Comparison of ENCODE assay signal across 12 cellular contexts in genomic region chr17:7258731-7259554, GRCh38. TPM values are rescaled to one million over a fixed set of nuclear protein-coding genes. Genes with fewer than 3 reads are reported as not detected.
DNase-seq lines count a peak whose midpoint lies in the region; TF ChIP-seq lines count a peak whose summit lies in the region.
"Had no signal": no experiment of that assay in that cellular context is flagged by ENCODE, and none has a peak within 500 bp of the region (broad histone marks: within the 10 kb centered on the region; RNA-seq: fewer than 3 reads in every experiment).

No MANE protein-coding gene starts in this region.

- H3K9me3 ChIP-seq in smooth muscle cell (replicated peaks; ENCODE audit: low read depth) (no peaks in the 10 kb centered on the region), SJCRH30 (replicated peaks) (no peaks in the 10 kb centered on the region)

- H3K4me3 ChIP-seq in fibroblast of mammary gland (ENCODE audit: control insufficient read depth, low read depth, low read length) (no peak overlapping the region), smooth muscle cell (peak overlapping the region; percentile 59), SJCRH30 (no peak overlapping the region)
- H3K4me3 ChIP-seq: skin epidermis had no signal

- H3F3A ChIP-seq in smooth muscle cell (ENCODE audit: low read depth) = peaks cover 12% of the 10 kb centered on the region

- H3K27me3 ChIP-seq in smooth muscle cell (ENCODE audit: low read depth) (peaks cover 31% of the 10 kb centered on the region), SJCRH30 (no peaks in the 10 kb centered on the region)

- no peaks in the 10 kb centered on the region for H3K9me3 Mint-ChIP-seq in activated CD4-positive, alpha-beta memory T cell treated with anti-CD3 and anti-CD28 coated beads for 36 hours
- H3K9me3 Mint-ChIP-seq in activated CD4-positive, alpha-beta memory T cell treated with anti-CD3 and anti-CD28 coated beads, Interleukin-2, amount 10 ng/mL, durations not matched to agents 7 days and 5 days = no peaks in the 10 kb centered on the region
- H3K9me3 Mint-ChIP-seq: stimulated activated naive CD8-positive, alpha-beta T cell treated with anti-CD3 and anti-CD28 coated beads, Interleukin-15, Interleukin-2, amounts not matched to agents 100 ng/mL and 50 ng/mL, for 24 hours had no signal

- intact Hi-C loops in activated CD4-positive, alpha-beta memory T cell treated with anti-CD3 and anti-CD28 coated beads for 36 hours (cut with micrococcal nuclease) = no loop called here

- H3K27ac Mint-ChIP-seq in activated CD4-positive, alpha-beta memory T cell treated with anti-CD3 and anti-CD28 coated beads for 36 hours = peak overlapping the region; percentile 6
- no peak overlapping the region for H3K27ac Mint-ChIP-seq in activated CD4-positive, alpha-beta memory T cell treated with anti-CD3 and anti-CD28 coated beads, Interleukin-2, amount 10 ng/mL, durations not matched to agents 7 days and 5 days
- H3K27ac Mint-ChIP-seq: stimulated activated naive CD8-positive, alpha-beta T cell treated with anti-CD3 and anti-CD28 coated beads, Interleukin-15, Interleukin-2, amounts not matched to agents 100 ng/mL and 50 ng/mL, for 24 hours had no signal

- no peaks in the 10 kb centered on the region for H4K20me1 ChIP-seq in smooth muscle cell (ENCODE audit: low read depth)

- H3K9ac ChIP-seq in smooth muscle cell (ENCODE audit: low read depth) = no peak overlapping the region

- CTCF ChIA-PET in activated CD4-positive, alpha-beta memory T cell treated with anti-CD3 and anti-CD28 coated beads for 36 hours (lab: Charles Lee) = no interaction called here
- CTCF ChIA-PET in activated CD4-positive, alpha-beta memory T cell treated with anti-CD3 and anti-CD28 coated beads, Interleukin-2, amount 10 ng/mL, durations not matched to agents 7 days and 5 days (lab: Charles Lee) = interaction anchor here (2.0 kb wide), 1 partner anchor 38 kb away, joined by 5 read pairs; no protein-coding TSS in a partner anchor

- H3K4me2 ChIP-seq in smooth muscle cell = no peak overlapping the region

- H3K27me3 Mint-ChIP-seq in activated CD4-positive, alpha-beta memory T cell treated with anti-CD3 and anti-CD28 coated beads for 36 hours = peaks cover 16% of the 10 kb centered on the region
- peaks cover 21% of the 10 kb centered on the region for H3K27me3 Mint-ChIP-seq in activated CD4-positive, alpha-beta memory T cell treated with anti-CD3 and anti-CD28 coated beads, Interleukin-2, amount 10 ng/mL, durations not matched to agents 7 days and 5 days

- H3K36me3 Mint-ChIP-seq in activated CD4-positive, alpha-beta memory T cell treated with anti-CD3 and anti-CD28 coated beads for 36 hours = peaks cover 24% of the 10 kb centered on the region
- peaks cover 31% of the 10 kb centered on the region for H3K36me3 Mint-ChIP-seq in activated CD4-positive, alpha-beta memory T cell treated with anti-CD3 and anti-CD28 coated beads, Interleukin-2, amount 10 ng/mL, durations not matched to agents 7 days and 5 days (ENCODE audit: low read depth)

- peak; percentile 46 for DNase-seq in activated CD4-positive, alpha-beta memory T cell treated with anti-CD3 and anti-CD28 coated beads for 36 hours
- DNase-seq in activated CD4-positive, alpha-beta memory T cell treated with anti-CD3 and anti-CD28 coated beads, Interleukin-2, amount 10 ng/mL, durations not matched to agents 7 days and 5 days = no peak
- peak; percentile 57 for DNase-seq in RKO (ENCODE audit: low spot score)
- DNase-seq in fibroblast of mammary gland (ENCODE audit: low read depth) = peak; percentile 88
- DNase-seq in smooth muscle cell (lab: John Stamatoyannopoulos, UW; ENCODE audit: unreplicated experiment) = no peak
- no peak for DNase-seq in SJCRH30
- no peak for DNase-seq in dermis blood vessel endothelial cell
- no peak for DNase-seq in mesenteric fat pad (ENCODE audit: low spot score)
- DNase-seq: activated gamma-delta T cell, NCI-H526 treated with DMSO at 0.1 percent for 48 hours had no signal

- H3K4me1 ChIP-seq in smooth muscle cell (ENCODE audit: low read depth) = peaks cover 5% of the 10 kb centered on the region
- H3K4me1 ChIP-seq in SJCRH30 = no peaks in the 10 kb centered on the region

- H3K79me2 ChIP-seq in smooth muscle cell (ENCODE audit: low read depth) = no peaks in the 10 kb centered on the region

- H3K36me3 ChIP-seq in smooth muscle cell (ENCODE audit: low read depth) (no peaks in the 10 kb centered on the region), SJCRH30 (peaks cover 4% of the 10 kb centered on the region)

- H3K4me1 Mint-ChIP-seq in activated CD4-positive, alpha-beta memory T cell treated with anti-CD3 and anti-CD28 coated beads for 36 hours (ENCODE audit: low read depth) = peaks cover 28% of the 10 kb centered on the region
- H3K4me1 Mint-ChIP-seq in activated CD4-positive, alpha-beta memory T cell treated with anti-CD3 and anti-CD28 coated beads, Interleukin-2, amount 10 ng/mL, durations not matched to agents 7 days and 5 days = peaks cover 28% of the 10 kb centered on the region

- WGBS in smooth muscle cell (ENCODE audit: low lambda C conversion rate) = 70% methylated on average over 7 of the region's 7 CpGs

- no peak overlapping the region for H3K27ac ChIP-seq in smooth muscle cell (ENCODE audit: low read depth)
- no peak overlapping the region for H3K27ac ChIP-seq in SJCRH30
- H3K27ac ChIP-seq: skin epidermis had no signal

- H3K4me3 Mint-ChIP-seq in activated CD4-positive, alpha-beta memory T cell treated with anti-CD3 and anti-CD28 coated beads for 36 hours = no peak overlapping the region
- no peak overlapping the region for H3K4me3 Mint-ChIP-seq in activated CD4-positive, alpha-beta memory T cell treated with anti-CD3 and anti-CD28 coated beads, Interleukin-2, amount 10 ng/mL, durations not matched to agents 7 days and 5 days
- H3K4me3 Mint-ChIP-seq: stimulated activated naive CD8-positive, alpha-beta T cell treated with anti-CD3 and anti-CD28 coated beads, Interleukin-15, Interleukin-2, amounts not matched to agents 100 ng/mL and 50 ng/mL, for 24 hours had no signal

- no peak overlapping the region for H2AFZ ChIP-seq in smooth muscle cell (ENCODE audit: low read depth)

- POLR2A ChIA-PET in activated CD4-positive, alpha-beta memory T cell treated with anti-CD3 and anti-CD28 coated beads for 36 hours (lab: Charles Lee) = interaction anchor here (1.1 kb wide), 1 partner anchor 24 kb away, joined by 4 read pairs; no protein-coding TSS in a partner anchor
- POLR2A ChIA-PET in activated CD4-positive, alpha-beta memory T cell treated with anti-CD3 and anti-CD28 coated beads, Interleukin-2, amount 10 ng/mL, durations not matched to agents 7 days and 5 days (lab: Charles Lee) = interaction anchor here (0.6 to 1.6 kb wide), 4 partner anchors 22 to 144 kb away, joined by 3 to 6 read pairs (median 3); partner anchors contain the start of genes ACADVL, DLG4 and DVL2

- TF ChIP-seq CTCF in fibroblast of mammary gland (conservative IDR thresholded peaks at IDR 0.05; ENCODE audit: control insufficient read depth, insufficient read depth, low read depth, low read length) (no peak), smooth muscle cell (IDR thresholded peaks at IDR 0.05; ENCODE audit: borderline replicate concordance, insufficient read depth, poor library complexity, severe bottlenecking) (no peak)

RNA-seq across cellular contexts. Expression of gene CLDN7, which starts 3.3 kb away (rescaled TPM):
- total RNA-seq in activated CD4-positive, alpha-beta memory T cell treated with anti-CD3 and anti-CD28 coated beads for 36 hours = 1 to 10 TPM; 1.5 to 1.6 TPM
- under 1 TPM; 0.15 to 0.80 TPM for total RNA-seq in activated CD4-positive, alpha-beta memory T cell treated with anti-CD3 and anti-CD28 coated beads, Interleukin-2, amount 10 ng/mL, durations not matched to agents 7 days and 5 days
- 26.7 and 33.7 TPM in 2 replicates for total RNA-seq in smooth muscle cell
- 25.2 and 102 TPM in 2 replicates for polyA plus RNA-seq in smooth muscle cell
- 0.25 and 0.34 TPM in 2 replicates for total RNA-seq in SJCRH30 (2014; rRNA removed; shearing (Covaris generic))
- 2.4 and 5.3 TPM in 2 replicates for total RNA-seq in dermis blood vessel endothelial cell
- total RNA-seq in mesenteric fat pad = 5.6 TPM

RNA-seq across cellular contexts. Expression of gene ELP5, which starts 6.9 kb away (rescaled TPM):
- 10 to 100 TPM; 49.6 to 52.4 TPM for total RNA-seq in activated CD4-positive, alpha-beta memory T cell treated with anti-CD3 and anti-CD28 coated beads for 36 hours
- total RNA-seq in activated CD4-positive, alpha-beta memory T cell treated with anti-CD3 and anti-CD28 coated beads, Interleukin-2, amount 10 ng/mL, durations not matched to agents 7 days and 5 days = 10 to 100 TPM; 40.4 to 42.1 TPM
- total RNA-seq in smooth muscle cell (17.3 and 18.7 TPM in 2 replicates), dermis blood vessel endothelial cell (33.0 and 52.2 TPM in 2 replicates), mesenteric fat pad (44.1 TPM)
- 41.3 and 42.4 TPM in 2 replicates for polyA plus RNA-seq in smooth muscle cell
- 39.6 and 43.8 TPM in 2 replicates for total RNA-seq in SJCRH30 (2014; rRNA removed; shearing (Covaris generic))

RNA-seq across cellular contexts. Expression of gene CTDNEP1, which starts 7.4 kb away (rescaled TPM):
- total RNA-seq in activated CD4-positive, alpha-beta memory T cell treated with anti-CD3 and anti-CD28 coated beads for 36 hours = 100 to 1,000 TPM; 155 to 164 TPM
- total RNA-seq in activated CD4-positive, alpha-beta memory T cell treated with anti-CD3 and anti-CD28 coated beads, Interleukin-2, amount 10 ng/mL, durations not matched to agents 7 days and 5 days = 100 to 1,000 TPM; 170 to 175 TPM
- 46.3 and 57.5 TPM in 2 replicates for total RNA-seq in smooth muscle cell
- 88.4 and 96.2 TPM in 2 replicates for polyA plus RNA-seq in smooth muscle cell
- total RNA-seq in SJCRH30 (2014; rRNA removed; shearing (Covaris generic)) = 36.1 and 36.9 TPM in 2 replicates
- total RNA-seq in dermis blood vessel endothelial cell = 25.2 and 56.5 TPM in 2 replicates
- total RNA-seq in mesenteric fat pad = 120 TPM

RNA-seq across cellular contexts. Expression of gene GABARAP, which starts 16.7 kb away (rescaled TPM):
- total RNA-seq in activated CD4-positive, alpha-beta memory T cell treated with anti-CD3 and anti-CD28 coated beads for 36 hours = 100 to 1,000 TPM; 188 to 199 TPM
- 100 to 1,000 TPM; 303 to 313 TPM for total RNA-seq in activated CD4-positive, alpha-beta memory T cell treated with anti-CD3 and anti-CD28 coated beads, Interleukin-2, amount 10 ng/mL, durations not matched to agents 7 days and 5 days
- 305 and 363 TPM in 2 replicates for total RNA-seq in smooth muscle cell
- 725 and 735 TPM in 2 replicates for polyA plus RNA-seq in smooth muscle cell
- total RNA-seq in SJCRH30 (2014; rRNA removed; shearing (Covaris generic)) = 139 and 141 TPM in 2 replicates
- 148 and 196 TPM in 2 replicates for total RNA-seq in dermis blood vessel endothelial cell
- 468 TPM for total RNA-seq in mesenteric fat pad

RNA-seq across cellular contexts. Expression of gene PHF23, which starts 19.7 kb away (rescaled TPM):
- 10 to 100 TPM; 24.0 to 28.7 TPM for total RNA-seq in activated CD4-positive, alpha-beta memory T cell treated with anti-CD3 and anti-CD28 coated beads for 36 hours
- 10 to 100 TPM; 45.9 to 53.1 TPM for total RNA-seq in activated CD4-positive, alpha-beta memory T cell treated with anti-CD3 and anti-CD28 coated beads, Interleukin-2, amount 10 ng/mL, durations not matched to agents 7 days and 5 days
- total RNA-seq in smooth muscle cell (41.6 and 48.5 TPM in 2 replicates), dermis blood vessel endothelial cell (41.4 and 42.8 TPM in 2 replicates), mesenteric fat pad (47.4 TPM)
- 33.8 and 46.5 TPM in 2 replicates for polyA plus RNA-seq in smooth muscle cell
- 28.7 and 30.9 TPM in 2 replicates for total RNA-seq in SJCRH30 (2014; rRNA removed; shearing (Covaris generic))

Comparison
In these comparisons a context has a peak if more than half of its experiments do, and no peak if none do; other contexts are left out.
1. DNase-seq: peak in activated CD4-positive, alpha-beta memory T cell treated with anti-CD3 and anti-CD28 coated beads for 36 hours (single experiment), RKO (single experiment) and fibroblast of mammary gland (single experiment); none in activated CD4-positive, alpha-beta memory T cell treated with anti-CD3 and anti-CD28 coated beads, Interleukin-2, amount 10 ng/mL, durations not matched to agents 7 days and 5 days (single experiment), smooth muscle cell (single experiment), SJCRH30 (0 of 2), dermis blood vessel endothelial cell (single experiment) and mesenteric fat pad (single experiment).